Comparison of ENCODE assay signal across 1 cellular context in the genomic region with DNA sequence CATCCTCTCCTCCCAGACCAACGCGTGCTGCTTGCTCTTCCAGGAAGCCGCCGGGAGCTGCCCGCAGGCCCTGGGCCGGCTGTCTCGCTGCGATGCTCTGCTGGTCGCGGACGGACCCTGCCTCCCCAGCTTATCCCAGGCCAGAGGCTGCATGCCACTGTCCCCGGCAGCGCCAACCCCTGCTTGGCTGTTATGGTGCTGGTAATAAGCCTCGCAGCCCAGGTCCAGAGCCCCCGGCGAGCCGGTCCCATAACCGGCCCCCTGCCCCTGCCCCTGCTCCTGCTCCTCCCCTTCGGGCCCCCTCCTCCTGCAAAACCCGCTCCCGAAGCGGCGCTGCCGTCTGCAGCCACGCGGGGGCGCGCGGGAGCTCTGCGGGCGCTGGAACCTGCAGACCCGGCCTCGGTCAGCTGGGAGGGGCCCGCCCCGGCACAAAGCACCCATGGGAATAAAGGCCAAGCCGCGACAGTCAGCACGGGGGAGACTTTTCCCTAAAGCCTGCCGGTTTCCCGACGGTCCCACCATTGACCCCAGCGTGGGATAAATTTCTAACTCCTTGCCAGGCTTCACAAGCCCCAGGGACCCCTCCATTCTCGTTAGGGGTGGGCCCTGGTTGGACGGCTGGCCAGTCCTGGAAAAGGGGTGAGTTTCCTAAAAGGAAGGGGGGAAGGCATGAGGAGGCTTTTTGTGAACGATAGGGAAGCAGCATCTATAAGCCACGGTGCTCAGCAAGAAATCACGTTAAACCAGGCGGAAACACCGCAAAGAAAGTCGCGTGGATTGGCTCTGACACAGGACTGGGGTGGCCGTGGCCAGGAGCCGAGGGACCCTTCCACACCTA.
TF ChIP-seq lines count a peak whose summit lies in the region.

No MANE protein-coding gene starts in this region.

TF ChIP-seq in H1, 55 proteins besides CTCF, POLR2A, EP300 and RAD21:
- TF ChIP-seq, protein P1, sequence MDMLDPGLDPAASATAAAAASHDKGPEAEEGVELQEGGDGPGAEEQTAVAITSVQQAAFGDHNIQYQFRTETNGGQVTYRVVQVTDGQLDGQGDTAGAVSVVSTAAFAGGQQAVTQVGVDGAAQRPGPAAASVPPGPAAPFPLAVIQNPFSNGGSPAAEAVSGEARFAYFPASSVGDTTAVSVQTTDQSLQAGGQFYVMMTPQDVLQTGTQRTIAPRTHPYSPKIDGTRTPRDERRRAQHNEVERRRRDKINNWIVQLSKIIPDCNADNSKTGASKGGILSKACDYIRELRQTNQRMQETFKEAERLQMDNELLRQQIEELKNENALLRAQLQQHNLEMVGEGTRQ (IDR thresholded peaks at IDR 0.05; ENCODE audit: low read length), result no peak
- TF ChIP-seq HDAC6 (IDR thresholded peaks at IDR 0.05; ENCODE audit: low read depth, low read length), result no peak
- TF ChIP-seq KDM4A (IDR thresholded peaks at IDR 0.05; ENCODE audit: low read depth, low read length, severe bottlenecking), result peak; percentile 45
- no peak for TF ChIP-seq CBX5 (IDR thresholded peaks at IDR 0.05; ENCODE audit: low read depth, low read length)
- TF ChIP-seq SRF (IDR thresholded peaks at IDR 0.05; ENCODE audit: low read depth, low read length), result 0 out of 2 replicates have a peak, but pooled peaks have one; percentile 18
- TF ChIP-seq, protein P2, sequence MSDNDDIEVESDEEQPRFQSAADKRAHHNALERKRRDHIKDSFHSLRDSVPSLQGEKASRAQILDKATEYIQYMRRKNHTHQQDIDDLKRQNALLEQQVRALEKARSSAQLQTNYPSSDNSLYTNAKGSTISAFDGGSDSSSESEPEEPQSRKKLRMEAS (IDR thresholded peaks at IDR 0.05), result peak; percentile 66; the same call in 1 of the 2 replicates
- peak in 1 of 2 experiments; percentile 16; a peak in 1 of 4 replicates for TF ChIP-seq SIN3A (conservative IDR thresholded peaks at IDR 0.05 in 1 of 2, IDR thresholded peaks at IDR 0.05 in 1 of 2; ENCODE audit: low read depth in 1 of 2, low read length in 2 of 2)
- no peak for TF ChIP-seq CHD2 (IDR thresholded peaks at IDR 0.05; ENCODE audit: low read length)
- TF ChIP-seq, protein P3, sequence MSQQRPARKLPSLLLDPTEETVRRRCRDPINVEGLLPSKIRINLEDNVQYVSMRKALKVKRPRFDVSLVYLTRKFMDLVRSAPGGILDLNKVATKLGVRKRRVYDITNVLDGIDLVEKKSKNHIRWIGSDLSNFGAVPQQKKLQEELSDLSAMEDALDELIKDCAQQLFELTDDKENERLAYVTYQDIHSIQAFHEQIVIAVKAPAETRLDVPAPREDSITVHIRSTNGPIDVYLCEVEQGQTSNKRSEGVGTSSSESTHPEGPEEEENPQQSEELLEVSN (IDR thresholded peaks at IDR 0.05), result peak; percentile 42
- no peak for TF ChIP-seq KDM5A (IDR thresholded peaks at IDR 0.05; ENCODE audit: low read length)
- no peak for TF ChIP-seq SIX5 (IDR thresholded peaks at IDR 0.05; ENCODE audit: low read depth, low read length)
- no peak for TF ChIP-seq RXRA (IDR thresholded peaks at IDR 0.05; ENCODE audit: insufficient read depth, low read depth, low read length)
- TF ChIP-seq TAF7 (optimal IDR thresholded peaks at IDR 0.05; ENCODE audit: borderline replicate concordance, low read depth, low read length), result no peak
- peak; percentile 45 for TF ChIP-seq ASH2L (IDR thresholded peaks at IDR 0.05; ENCODE audit: low read length)
- 0 out of 2 replicates have a peak, but pooled peaks have one; percentile 6 for TF ChIP-seq CREB1 (IDR thresholded peaks at IDR 0.05)
- TF ChIP-seq GABPA (IDR thresholded peaks at IDR 0.05; ENCODE audit: borderline replicate concordance, insufficient read depth, low read length), result 0 out of 2 replicates have a peak, but pooled peaks have one; percentile 45
- TF ChIP-seq POLR2AphosphoS5 (IDR thresholded peaks at IDR 0.05; ENCODE audit: low read depth, low read length), result no peak
